Comparison of ENCODE assay signal across 8 cellular contexts in the genomic region with DNA sequence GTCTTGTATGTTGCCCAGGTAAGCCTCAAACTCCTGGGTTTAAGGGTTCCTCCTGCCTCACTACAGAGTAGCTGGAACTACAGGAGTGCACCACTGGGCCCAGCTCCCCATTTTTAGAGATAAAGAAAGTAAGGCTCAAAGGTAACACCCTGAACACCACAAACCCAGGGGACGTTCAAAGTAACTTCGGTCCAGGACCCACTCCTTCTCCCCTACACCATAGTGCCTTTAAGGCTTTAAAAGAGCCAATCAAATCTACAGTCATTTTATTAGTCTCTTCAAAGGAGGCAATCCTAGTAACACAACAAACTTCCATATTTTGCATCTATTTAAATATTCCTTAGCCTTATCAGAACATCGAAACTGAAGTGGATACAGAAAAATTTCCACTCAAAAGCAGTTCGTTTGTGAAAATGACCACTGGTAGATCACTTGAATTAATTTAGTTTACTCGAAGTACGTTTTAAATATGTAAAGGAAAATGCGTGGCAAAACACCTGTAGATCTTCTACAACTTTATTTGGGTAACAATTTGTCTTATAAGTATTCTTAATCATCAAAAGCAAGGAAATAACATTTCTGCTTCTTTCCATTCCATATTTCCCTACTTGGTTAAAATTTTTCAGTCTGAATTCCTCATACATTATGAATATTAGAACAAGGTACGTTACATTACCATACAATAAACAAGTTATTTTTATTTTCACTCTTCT. TPM values are rescaled to one million over a fixed set of nuclear protein-coding genes. Genes with fewer than 3 reads are reported as not detected.
A peak's percentile ranks its signal among the peaks of the same experiment; 100 is the strongest.
DNase-seq lines count a peak whose midpoint lies in the region; ATAC-seq and TF ChIP-seq lines count a peak whose summit lies in the region.

No MANE protein-coding gene starts in this region.

- H3K4me3 Mint-ChIP-seq in brain: peak overlapping the region; percentile 86 to 99 (median 96)

- DNase-seq in DMS 273 treated with DMSO at 0.1 percent for 48 hours (lab: John Stamatoyannopoulos, UW) (peak; percentile 40), MG63 (no peak), lung microvascular endothelial cell (ENCODE audit: low read depth in 2 of 2) (peak; percentile 8 to 24), uterus (no peak), MV-4-11 (lab: John Stamatoyannopoulos, UW) (no peak)

- H3K9me3 ChIP-seq in MG63 (no peaks in the 10 kb centered on the region), uterus (no peaks in the 10 kb centered on the region)

- TF ChIP-seq POLR2A in uterus (IDR thresholded peaks at IDR 0.05): no peak

- peak overlapping the region; percentile 97 to 100 (median 98) for H3K27ac Mint-ChIP-seq in brain

- ATAC-seq in HG02852 (IDR thresholded peaks at IDR 0.05; ENCODE audit: unreplicated experiment) (no peak), HG02938 (IDR thresholded peaks at IDR 0.05; ENCODE audit: unreplicated experiment) (no peak)

- peaks cover 23% of the 10 kb centered on the region for H3K36me3 Mint-ChIP-seq in brain

- no peaks in the 10 kb centered on the region for H3K27me3 Mint-ChIP-seq in brain

- no peaks in the 10 kb centered on the region for H3K4me1 ChIP-seq in uterus

- peaks cover 60% of the 10 kb centered on the region for H3K4me1 Mint-ChIP-seq in brain

- H3K36me3 ChIP-seq in MG63: peaks cover 8% of the 10 kb centered on the region
- no peaks in the 10 kb centered on the region for H3K36me3 ChIP-seq in uterus

- intact Hi-C loops in uterus (cut with DNase I; ENCODE audit: low total_unique reads): loop anchor here (10.0 kb wide), 1 partner anchor 264 kb away; no protein-coding TSS in a partner anchor

- TF ChIP-seq CTCF in brain (conservative IDR thresholded peaks at IDR 0.05) (no peak), uterus (IDR thresholded peaks at IDR 0.05) (no peak)

- H3K4me3 ChIP-seq in MG63: peak overlapping the region; percentile 63
- H3K4me3 ChIP-seq in uterus: peak overlapping the region; percentile 60 to 62

- peaks cover 3 to 11% (median 6%) of the 10 kb centered on the region in 5 experiments for H3K9me3 Mint-ChIP-seq in brain

- no peaks in the 10 kb centered on the region for H3K27me3 ChIP-seq in MG63
- no peaks in the 10 kb centered on the region for H3K27me3 ChIP-seq in uterus

- peak overlapping the region; percentile 99 for H3K27ac ChIP-seq in uterus

RNA-seq across cellular contexts. Expression of a gene that starts 1.8 kb away (rescaled TPM):
- total RNA-seq in MG63 (2014; rRNA removed; shearing (Covaris generic); ENCODE audit: low replicate concordance): 29.0 and 41.6 TPM in 2 replicates
- polyA plus RNA-seq in brain (ENCODE audit: insufficient read depth, low read depth, low replicate concordance): 10.0 TPM
- 19.6 and 25.4 TPM in 2 replicates for total RNA-seq in lung microvascular endothelial cell
- 100 to 1,000 TPM in 1 of 4 donors, 10 to 100 TPM in 3; 41.5 to 139 (median 86.0) TPM for total RNA-seq in uterus

Comparison
In these comparisons a context has a peak if more than half of its experiments do, and no peak if none do; other contexts are left out.
1. DNase-seq: peak in DMS 273 treated with DMSO at 0.1 percent for 48 hours (single experiment) and lung microvascular endothelial cell (2 of 2); none in MG63 (single experiment), uterus (0 of 2) and MV-4-11 (single experiment).